Comparison of ENCODE assay signal across 15 cellular contexts in genomic region chr7:105325225-105325904, GRCh38.
DNase-seq lines count a peak whose midpoint lies in the region; ATAC-seq and TF ChIP-seq lines count a peak whose summit lies in the region.
"Had no signal": no experiment of that assay in that cellular context is flagged by ENCODE, and none has a peak within 500 bp of the region (broad histone marks: within the 10 kb centered on the region; RNA-seq: fewer than 3 reads in every experiment).

No MANE protein-coding gene starts in this region.

- CTCF ChIA-PET in activated B cell treated with CpG ODN at 0.5 μM for 24 hours (lab: Charles Lee), result interaction anchor here (0.6 to 1.3 kb wide), 2 partner anchors 10 to 206 kb away, joined by 3 read pairs; partner anchors contain the start of gene RINT1

- peak overlapping the region; percentile 80 for H3K27ac Mint-ChIP-seq in activated B cell treated with CpG ODN at 0.5 μM for 24 hours
- H3K27ac Mint-ChIP-seq: activated naive CD8-positive, alpha-beta T cell treated with anti-CD3 and anti-CD28 coated beads, Interleukin-2, amount 10 ng/mL, durations not matched to agents 7 days and 5 days; stimulated activated naive CD8-positive, alpha-beta T cell treated with anti-CD3 and anti-CD28 coated beads, Interleukin-15, amount 100 ng/mL, for 72 hours had no signal

- no peaks in the 10 kb centered on the region for H3K9me3 Mint-ChIP-seq in activated B cell treated with CpG ODN at 0.5 μM for 24 hours
- H3K9me3 Mint-ChIP-seq: activated naive CD8-positive, alpha-beta T cell treated with anti-CD3 and anti-CD28 coated beads, Interleukin-2, amount 10 ng/mL, durations not matched to agents 7 days and 5 days; stimulated activated naive CD8-positive, alpha-beta T cell treated with anti-CD3 and anti-CD28 coated beads, Interleukin-15, amount 100 ng/mL, for 72 hours had no signal

- TF ChIP-seq CTCF in activated B cell treated with CpG ODN at 0.5 μM for 24 hours (IDR thresholded peaks at IDR 0.05), result no peak

- intact Hi-C loops in activated B cell treated with CpG ODN at 0.5 μM for 24 hours (cut with micrococcal nuclease), result loop anchor here (2.0 to 5.0 kb wide), 3 partner anchors 17 to 38 kb away; no protein-coding TSS in a partner anchor

- POLR2A ChIA-PET in activated B cell treated with CpG ODN at 0.5 μM for 24 hours (lab: Charles Lee), result interaction anchor here (0.6 to 1.7 kb wide), 4 partner anchors 31 to 400 kb away, joined by 3 to 7 read pairs (median 4); no protein-coding TSS in a partner anchor

- DNase-seq in activated B cell treated with CpG ODN at 0.5 μM for 24 hours (no peak), DMS53 treated with DMSO at 0.1 percent for 48 hours (lab: John Stamatoyannopoulos, UW; ENCODE audit: unreplicated experiment) (no peak), NCI-H2227 treated with DMSO at 0.1 percent for 48 hours (lab: John Stamatoyannopoulos, UW) (no peak), KG1 (lab: John Stamatoyannopoulos, UW) (no peak)
- no peak for DNase-seq in activated CD4-positive, alpha-beta T cell treated with anti-CD3 and anti-CD28 coated beads, Interleukin-2, amount 50 U/mL, for 48 hours
- DNase-seq: activated naive CD8-positive, alpha-beta T cell treated with anti-CD3 and anti-CD28 coated beads, Interleukin-2, amount 10 ng/mL, durations not matched to agents 7 days and 5 days; cerebellar nuclear complex; IMR-90; NCI-H1436 treated with DMSO at 0.1 percent for 48 hours; NCI-H69; right lobe of liver; stimulated activated naive CD8-positive, alpha-beta T cell treated with anti-CD3 and anti-CD28 coated beads, Interleukin-15, amount 100 ng/mL, for 72 hours had no signal

- H3K4me3 Mint-ChIP-seq in activated B cell treated with CpG ODN at 0.5 μM for 24 hours, result no peak overlapping the region
- H3K4me3 Mint-ChIP-seq: activated naive CD8-positive, alpha-beta T cell treated with anti-CD3 and anti-CD28 coated beads, Interleukin-2, amount 10 ng/mL, durations not matched to agents 7 days and 5 days; stimulated activated naive CD8-positive, alpha-beta T cell treated with anti-CD3 and anti-CD28 coated beads, Interleukin-15, amount 100 ng/mL, for 72 hours had no signal

- peaks cover 10% of the 10 kb centered on the region for H3K36me3 Mint-ChIP-seq in activated B cell treated with CpG ODN at 0.5 μM for 24 hours (ENCODE audit: low read depth)

- H3K4me1 Mint-ChIP-seq in activated B cell treated with CpG ODN at 0.5 μM for 24 hours, result peaks cover 58% of the 10 kb centered on the region

- no peaks in the 10 kb centered on the region for H3K27me3 Mint-ChIP-seq in activated B cell treated with CpG ODN at 0.5 μM for 24 hours
- H3K27me3 Mint-ChIP-seq: activated naive CD8-positive, alpha-beta T cell treated with anti-CD3 and anti-CD28 coated beads, Interleukin-2, amount 10 ng/mL, durations not matched to agents 7 days and 5 days; stimulated activated naive CD8-positive, alpha-beta T cell treated with anti-CD3 and anti-CD28 coated beads, Interleukin-15, amount 100 ng/mL, for 72 hours had no signal

- peak; percentile 75 for ATAC-seq in GM18502 (IDR thresholded peaks at IDR 0.05; ENCODE audit: poor library complexity, unreplicated experiment)
- peak; percentile 72 for ATAC-seq in GM21529 (IDR thresholded peaks at IDR 0.05; ENCODE audit: unreplicated experiment)
- peak; percentile 75 for ATAC-seq in HG03354 (IDR thresholded peaks at IDR 0.05; ENCODE audit: poor library complexity, severe bottlenecking, unreplicated experiment)
- ATAC-seq in activated B cell treated with CpG ODN at 0.5 μM for 24 hours (ENCODE audit: low read depth), result peak; percentile 84
- ATAC-seq: stimulated activated naive CD8-positive, alpha-beta T cell treated with anti-CD3 and anti-CD28 coated beads, Interleukin-15, amount 100 ng/mL, for 72 hours had no signal
